In genomic region chr1:181077576-181078242, GRCh38 we compare ENCODE assay signal across 1 cellular context.
TF ChIP-seq lines count a peak whose summit lies in the region.

No MANE protein-coding gene starts in this region.

TF ChIP-seq in GM23338, 12 proteins besides CTCF, POLR2A, EP300 and RAD21:
- TF ChIP-seq STAT1 (IDR thresholded peaks at IDR 0.05; ENCODE audit: unreplicated experiment): no peak
- no peak for TF ChIP-seq EZH2 (IDR thresholded peaks at IDR 0.05; ENCODE audit: low read depth, unreplicated experiment)
- TF ChIP-seq CREB1 (CRISPR knock-in tag; IDR thresholded peaks at IDR 0.05; ENCODE audit: low read depth): no peak
- no peak for TF ChIP-seq JUNB (IDR thresholded peaks at IDR 0.05; ENCODE audit: unreplicated experiment)
- TF ChIP-seq REST (IDR thresholded peaks at IDR 0.05; ENCODE audit: unreplicated experiment): no peak
- no peak for TF ChIP-seq EZH2phosphoT487 (IDR thresholded peaks at IDR 0.05; ENCODE audit: unreplicated experiment)
- TF ChIP-seq ZNF462 (CRISPR knock-in tag; IDR thresholded peaks at IDR 0.05): no peak
- TF ChIP-seq NANOG (IDR thresholded peaks at IDR 0.05; ENCODE audit: borderline replicate concordance): no peak
- no peak for TF ChIP-seq ZNF114 (CRISPR knock-in tag; IDR thresholded peaks at IDR 0.05)
- TF ChIP-seq ETS1 (IDR thresholded peaks at IDR 0.05): no peak
- TF ChIP-seq ZNF331 (CRISPR knock-in tag; IDR thresholded peaks at IDR 0.05; ENCODE audit: low read depth): no peak
- no peak for TF ChIP-seq POLR2AphosphoS5 (IDR thresholded peaks at IDR 0.05; ENCODE audit: low read depth)
